Comparison of ENCODE assay signal across 24 cellular contexts in the genomic region with DNA sequence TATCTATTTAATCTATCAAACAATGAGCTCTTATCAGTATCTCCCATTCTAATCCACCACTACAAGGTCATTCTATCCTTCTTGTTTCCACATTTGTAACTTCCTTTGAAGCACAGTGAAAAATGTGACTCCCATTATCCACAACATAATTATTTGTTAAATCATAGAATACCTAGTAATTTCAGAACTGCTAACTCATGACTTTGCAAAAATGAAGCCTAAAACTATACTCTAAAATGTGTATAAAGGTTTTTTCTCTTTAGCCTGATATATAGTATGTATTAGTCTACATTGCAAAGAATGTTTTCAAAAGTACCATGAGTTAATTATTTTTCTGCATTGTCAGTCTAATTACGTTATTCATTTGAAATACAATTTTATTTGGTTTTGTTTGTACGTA.
"Had no signal": no experiment of that assay in that cellular context is flagged by ENCODE, and none has a peak within 500 bp of the region (broad histone marks: within the 10 kb centered on the region; RNA-seq: fewer than 3 reads in every experiment).

No MANE protein-coding gene starts in this region.

- H3K4me1 Mint-ChIP-seq: stimulated activated effector memory CD8-positive, alpha-beta T cell treated with anti-CD3 and anti-CD28 coated beads, Interleukin-12 subunit alpha, Interleukin-12 subunit beta, amount 100 ng/mL, for 72 hours had no signal

- H3K4me3 Mint-ChIP-seq: naive thymus-derived CD4-positive, alpha-beta T cell; natural killer cell treated with Interleukin-12 subunit alpha and Interleukin-12 subunit beta and Interleukin-15 and Interleukin-18, amount 100 ng/mL, for 72 hours; stimulated activated effector memory CD8-positive, alpha-beta T cell treated with anti-CD3 and anti-CD28 coated beads, Interleukin-12 subunit alpha, Interleukin-12 subunit beta, amount 100 ng/mL, for 72 hours; stimulated activated naive CD8-positive, alpha-beta T cell treated with anti-CD3 and anti-CD28 coated beads, Interleukin-15, Interleukin-2, amounts not matched to agents 100 ng/mL and 50 ng/mL, for 24 hours had no signal

- H3K9me3 ChIP-seq: left ventricle myocardium inferior, ovary, prostate gland, sigmoid colon, suprapubic skin, thoracic aorta, tibial artery, upper lobe of right lung had no signal

- H3K27ac ChIP-seq: left ventricle myocardium inferior, ovary, prostate gland, sigmoid colon, spleen, suprapubic skin, thoracic aorta, tibial artery, upper lobe of right lung had no signal

- H3K36me3 ChIP-seq: left ventricle myocardium inferior, ovary, prostate gland, sigmoid colon, spleen, suprapubic skin, thoracic aorta, tibial artery, upper lobe of right lung had no signal

- H3K36me3 Mint-ChIP-seq: naive thymus-derived CD4-positive, alpha-beta T cell; natural killer cell treated with Interleukin-12 subunit alpha and Interleukin-12 subunit beta and Interleukin-15 and Interleukin-18, amount 100 ng/mL, for 72 hours; stimulated activated effector memory CD8-positive, alpha-beta T cell treated with anti-CD3 and anti-CD28 coated beads, Interleukin-12 subunit alpha, Interleukin-12 subunit beta, amount 100 ng/mL, for 72 hours had no signal

- H3K27me3 Mint-ChIP-seq: stimulated activated naive CD8-positive, alpha-beta T cell treated with anti-CD3 and anti-CD28 coated beads, Interleukin-15, Interleukin-2, amounts not matched to agents 100 ng/mL and 50 ng/mL, for 24 hours had no signal

- ATAC-seq: mucosa of descending colon; naive thymus-derived CD4-positive, alpha-beta T cell; natural killer cell treated with Interleukin-12 subunit alpha and Interleukin-12 subunit beta and Interleukin-15 and Interleukin-18, amount 100 ng/mL, for 72 hours; right cardiac atrium; stimulated activated effector memory CD8-positive, alpha-beta T cell treated with anti-CD3 and anti-CD28 coated beads, Interleukin-12 subunit alpha, Interleukin-12 subunit beta, amount 100 ng/mL, for 72 hours; upper lobe of right lung had no signal

- H3K27me3 ChIP-seq: ovary, sigmoid colon, spleen, suprapubic skin, tibial artery, upper lobe of right lung had no signal

- H3K4me3 ChIP-seq: left ventricle myocardium inferior, lung, mucosa of descending colon, ovary, prostate gland, sigmoid colon, spleen, suprapubic skin, thoracic aorta, tibial artery, upper lobe of right lung had no signal

- FAIRE-seq: small intestine, urothelium cell line had no signal

- H3K4me1 ChIP-seq: left ventricle myocardium inferior, prostate gland, sigmoid colon, suprapubic skin, tibial artery, upper lobe of right lung had no signal

- H3K27ac Mint-ChIP-seq: naive thymus-derived CD4-positive, alpha-beta T cell; natural killer cell treated with Interleukin-12 subunit alpha and Interleukin-12 subunit beta and Interleukin-15 and Interleukin-18, amount 100 ng/mL, for 72 hours; stimulated activated effector memory CD8-positive, alpha-beta T cell treated with anti-CD3 and anti-CD28 coated beads, Interleukin-12 subunit alpha, Interleukin-12 subunit beta, amount 100 ng/mL, for 72 hours; stimulated activated naive CD8-positive, alpha-beta T cell treated with anti-CD3 and anti-CD28 coated beads, Interleukin-15, Interleukin-2, amounts not matched to agents 100 ng/mL and 50 ng/mL, for 24 hours had no signal

- DNase-seq: hypothalamus; islet precursor cell; left ventricle myocardium inferior; midbrain; naive thymus-derived CD4-positive, alpha-beta T cell; ovary; retina; right cardiac atrium; sigmoid colon; small intestine; spleen; stimulated activated CD4-positive, alpha-beta T cell treated with anti-CD3 and anti-CD28 coated beads, Interleukin-4, amount 100 ng/mL, for 24 hours; stimulated activated naive CD4-positive, alpha-beta T cell; tibial artery; upper lobe of right lung had no signal

- H3K9me3 Mint-ChIP-seq: naive thymus-derived CD4-positive, alpha-beta T cell; natural killer cell treated with Interleukin-12 subunit alpha and Interleukin-12 subunit beta and Interleukin-15 and Interleukin-18, amount 100 ng/mL, for 72 hours; stimulated activated effector memory CD8-positive, alpha-beta T cell treated with anti-CD3 and anti-CD28 coated beads, Interleukin-12 subunit alpha, Interleukin-12 subunit beta, amount 100 ng/mL, for 72 hours; stimulated activated naive CD8-positive, alpha-beta T cell treated with anti-CD3 and anti-CD28 coated beads, Interleukin-15, Interleukin-2, amounts not matched to agents 100 ng/mL and 50 ng/mL, for 24 hours had no signal
